8 cellular contexts compared by ENCODE assay signal in genomic region chr14:20305265-20306078, GRCh38. TPM values are rescaled to one million over a fixed set of nuclear protein-coding genes. Genes with fewer than 3 reads are reported as not detected.
DNase-seq lines count a peak whose midpoint lies in the region; ATAC-seq and TF ChIP-seq lines count a peak whose summit lies in the region.

Gene TTC5, minus strand, starts transcription at chr14:20305951. Its CDS starts 14 bp downstream, at chr14:20305937.

- H3K27ac Mint-ChIP-seq in progenitor cell of endocrine pancreas, result peak within 1 kb of the TSS; percentile 75

- peaks cover 8% of the 10 kb centered on the region for H3K36me3 Mint-ChIP-seq in progenitor cell of endocrine pancreas (ENCODE audit: insufficient read depth)

- peak within 1 kb of the TSS; percentile 66 for H3K27ac ChIP-seq in left ventricle myocardium inferior (replicated peaks)

- no peaks in the 10 kb centered on the region for H3K27me3 Mint-ChIP-seq in progenitor cell of endocrine pancreas

- peak; percentile 78 for DNase-seq in NCI-H1436 (lab: John Stamatoyannopoulos, UW)
- DNase-seq in T follicular helper cell (ENCODE audit: low read depth), result peak; percentile 86
- peak; percentile 95 for DNase-seq in adipocyte (ENCODE audit: low read depth)
- peak; percentile 85 for DNase-seq in left ventricle myocardium inferior
- DNase-seq in progenitor cell of endocrine pancreas (ENCODE audit: low spot score, unreplicated experiment), result peak; percentile 70
- peak; percentile 87 for DNase-seq in ureter (ENCODE audit: low spot score)

- H3K4me3 ChIP-seq in adipocyte (ENCODE audit: low read length) (peak within 1 kb of the TSS; percentile 89), left ventricle myocardium inferior (peak within 1 kb of the TSS; percentile 85)

- TF ChIP-seq CTCF in GM12874 (IDR thresholded peaks at IDR 0.05; ENCODE audit: insufficient read depth, low read depth, low read length), result peak; percentile 87
- peak; percentile 96 for TF ChIP-seq CTCF in left ventricle myocardium inferior (IDR thresholded peaks at IDR 0.05; ENCODE audit: borderline replicate concordance)
- TF ChIP-seq CTCF in progenitor cell of endocrine pancreas (IDR thresholded peaks at IDR 0.05; ENCODE audit: unreplicated experiment), result peak; percentile 96

- H3K27me3 ChIP-seq in adipocyte (replicated peaks; ENCODE audit: control insufficient read depth, insufficient read depth, low read length), result no peaks in the 10 kb centered on the region
- no peaks in the 10 kb centered on the region for H3K27me3 ChIP-seq in left ventricle myocardium inferior (ENCODE audit: low read depth)

- H3K36me3 ChIP-seq in adipocyte (ENCODE audit: control insufficient read depth, insufficient read depth, low read length, severe bottlenecking) (peaks cover 13% of the 10 kb centered on the region), left ventricle myocardium inferior (peaks cover 16% of the 10 kb centered on the region)

- H3K9me3 ChIP-seq in adipocyte (ENCODE audit: control insufficient read depth, low read length), result no peaks in the 10 kb centered on the region
- no peaks in the 10 kb centered on the region for H3K9me3 ChIP-seq in left ventricle myocardium inferior (replicated peaks)

- H3K4me1 ChIP-seq in adipocyte (ENCODE audit: control insufficient read depth, insufficient read depth, low read length) (peaks cover 5% of the 10 kb centered on the region), left ventricle myocardium inferior (peaks cover 22% of the 10 kb centered on the region)

- H3K4me3 Mint-ChIP-seq in progenitor cell of endocrine pancreas (ENCODE audit: low read depth), result peak within 1 kb of the TSS; percentile 83

- intact Hi-C loops in left ventricle myocardium inferior (cut with micrococcal nuclease), result no loop called here

- ATAC-seq in HG02840 (IDR thresholded peaks at IDR 0.05; ENCODE audit: low FRiP score, unreplicated experiment), result peak; percentile 85

- H3K9ac ChIP-seq in adipocyte (ENCODE audit: low read length), result peak within 1 kb of the TSS; percentile 83

- peaks cover 13% of the 10 kb centered on the region for H3K4me1 Mint-ChIP-seq in progenitor cell of endocrine pancreas (ENCODE audit: low read depth)

- peaks cover 3% of the 10 kb centered on the region for H3K9me3 Mint-ChIP-seq in progenitor cell of endocrine pancreas (ENCODE audit: low read depth)

RNA-seq across cellular contexts. Expression of gene TTC5, which starts in this region (rescaled TPM):
- total RNA-seq in left ventricle myocardium inferior, result 12.0 TPM
- 29.4 and 30.0 TPM in 2 replicates for total RNA-seq in progenitor cell of endocrine pancreas
- 26.6 TPM for total RNA-seq in ureter

Comparison
In these comparisons a context has a peak if more than half of its experiments do, and no peak if none do; other contexts are left out.
1. Peak in every context shown above with its lines: DNase-seq, ATAC-seq, H3K4me3 ChIP-seq and H3K27ac ChIP-seq.